8 cellular contexts compared by ENCODE assay signal in genomic region chr20:13784893-13785715, GRCh38. TPM values are rescaled to one million over a fixed set of nuclear protein-coding genes. Genes with fewer than 3 reads are reported as not detected.
DNase-seq lines count a peak whose midpoint lies in the region; ATAC-seq and TF ChIP-seq lines count a peak whose summit lies in the region.

ESF1 (minus strand) TSS chr20:13784919; CDS start chr20:13783140, 1,779 bp downstream.
NDUFAF5 (plus strand) TSS chr20:13785028; CDS start chr20:13785069, 41 bp downstream.

- H3K9me3 ChIP-seq in right lobe of liver, result no peaks in the 10 kb centered on the region

- peak in 37 of 56 donors; percentile 6 to 59 (median 33) for TF ChIP-seq CTCF in dorsolateral prefrontal cortex (IDR thresholded peaks at IDR 0.05 in 54 of 56, conservative IDR thresholded peaks at IDR 0.05 in 2 of 56; ENCODE audit: low read depth in 1 of 56, partially characterized antibody in 56 of 56)
- TF ChIP-seq CTCF in right lobe of liver (IDR thresholded peaks at IDR 0.05), result no peak

- peaks cover 42% of the 10 kb centered on the region for H3K36me3 Mint-ChIP-seq in activated CD4-positive, alpha-beta memory T cell treated with anti-CD3 and anti-CD28 coated beads for 36 hours

- H3K27ac Mint-ChIP-seq in activated CD4-positive, alpha-beta memory T cell treated with anti-CD3 and anti-CD28 coated beads for 36 hours, result peak within 1 kb of the TSS; percentile 93

- ATAC-seq in GM19438 (IDR thresholded peaks at IDR 0.05; ENCODE audit: low read depth, unreplicated experiment) (peak; percentile 92), HG03575 (IDR thresholded peaks at IDR 0.05; ENCODE audit: extremely low read depth, insufficient number of reproducible peaks, low FRiP score, unreplicated experiment) (peak; percentile 91), right lobe of liver (peak; percentile 92 to 98 (median 94))

- H3K9me3 Mint-ChIP-seq in activated CD4-positive, alpha-beta memory T cell treated with anti-CD3 and anti-CD28 coated beads for 36 hours, result no peaks in the 10 kb centered on the region

- peak within 1 kb of the TSS; percentile 20 to 95 (median 85) for H3K27ac ChIP-seq in dorsolateral prefrontal cortex
- peak within 1 kb of the TSS; percentile 78 to 98 (median 96) for H3K27ac ChIP-seq in right lobe of liver

- CTCF ChIA-PET in activated CD4-positive, alpha-beta memory T cell treated with anti-CD3 and anti-CD28 coated beads for 36 hours (lab: Charles Lee), result interaction anchor here (1.2 to 2.6 kb wide), 5 partner anchors 11 to 173 kb away, joined by 3 to 22 read pairs (median 4); no protein-coding TSS in a partner anchor

- DNase-seq in CD1c-positive myeloid dendritic cell (ENCODE audit: extremely low spot score) (peak; percentile 97), NCI-H82 treated with DMSO at 0.1 percent for 48 hours (lab: John Stamatoyannopoulos, UW; ENCODE audit: unreplicated experiment) (peak; percentile 94), dorsolateral prefrontal cortex (peak; percentile 91 to 99 (median 96)), right lobe of liver (peak; percentile 93 to 96 (median 96))
- peak; percentile 96 for DNase-seq in activated CD4-positive, alpha-beta memory T cell treated with anti-CD3 and anti-CD28 coated beads for 36 hours
- peak; percentile 85 to 93 for DNase-seq in stimulated activated CD4-positive, alpha-beta T cell treated with anti-CD3 and anti-CD28 coated beads, Interleukin-4, amount 100 ng/mL, for 4 hours

- POLR2A ChIA-PET in activated CD4-positive, alpha-beta memory T cell treated with anti-CD3 and anti-CD28 coated beads for 36 hours (lab: Charles Lee), result interaction anchor here (1.2 to 1.3 kb wide), 5 partner anchors 8 to 15 kb away, joined by 3 to 4 read pairs (median 3); no protein-coding TSS in a partner anchor

- H3K36me3 ChIP-seq in right lobe of liver, result peaks cover 0 to 30% (median under 1%) of the 10 kb centered on the region in 4 donors

- H3K4me3 Mint-ChIP-seq in activated CD4-positive, alpha-beta memory T cell treated with anti-CD3 and anti-CD28 coated beads for 36 hours, result peak within 1 kb of the TSS; percentile 91

- peaks cover 51% of the 10 kb centered on the region for H3K4me1 Mint-ChIP-seq in activated CD4-positive, alpha-beta memory T cell treated with anti-CD3 and anti-CD28 coated beads for 36 hours (ENCODE audit: low read depth)

- WGBS in right lobe of liver (ENCODE audit: insufficient coverage, low coverage, low lambda C conversion rate, missing lambda C conversion rate), result under 1% methylated on average over 15 of the region's 54 CpGs

- peak; percentile 71 for TF ChIP-seq POLR2A in right lobe of liver (IDR thresholded peaks at IDR 0.05)

- H3K4me1 ChIP-seq in right lobe of liver, result peaks cover 0 to 34% (median 13%) of the 10 kb centered on the region in 4 donors

- H3K27me3 ChIP-seq in dorsolateral prefrontal cortex (no peaks in the 10 kb centered on the region), right lobe of liver (no peaks in the 10 kb centered on the region)

- intact Hi-C loops in activated CD4-positive, alpha-beta memory T cell treated with anti-CD3 and anti-CD28 coated beads for 36 hours (cut with micrococcal nuclease), result loop anchor here (1.0 to 10.0 kb wide), 5 partner anchors 13 to 560 kb away; partner anchors contain the start of gene ISM1
- intact Hi-C loops in dorsolateral prefrontal cortex (cut with DNase I), result loop anchor here in 1 of 2 donors (5.0 kb wide), 1 partner anchor 148 kb away; the partner anchor contains the start of gene TASP1
- intact Hi-C loops in right lobe of liver (cut with DNase I), result no loop called here

- no peaks in the 10 kb centered on the region for H3K27me3 Mint-ChIP-seq in activated CD4-positive, alpha-beta memory T cell treated with anti-CD3 and anti-CD28 coated beads for 36 hours

- H3K4me3 ChIP-seq in dorsolateral prefrontal cortex, result peak within 1 kb of the TSS; percentile 59 to 100 (median 93)
- H3K4me3 ChIP-seq in right lobe of liver, result peak within 1 kb of the TSS; percentile 79 to 90 (median 89)

RNA-seq across cellular contexts. Expression of gene ESF1, which starts in this region (rescaled TPM):
- total RNA-seq in activated CD4-positive, alpha-beta memory T cell treated with anti-CD3 and anti-CD28 coated beads for 36 hours, result 10 to 100 TPM; 17.3 to 17.9 TPM
- total RNA-seq in dorsolateral prefrontal cortex (10 to 100 TPM; 13.5 to 23.8 (median 18.3) TPM), right lobe of liver (1 to 10 TPM; 4.4 to 8.9 (median 6.9) TPM)

RNA-seq across cellular contexts. Expression of gene NDUFAF5, which starts in this region (rescaled TPM):
- 10 to 100 TPM; 23.8 to 28.3 TPM for total RNA-seq in activated CD4-positive, alpha-beta memory T cell treated with anti-CD3 and anti-CD28 coated beads for 36 hours
- total RNA-seq in dorsolateral prefrontal cortex, result 10 to 100 TPM; 29.6 to 79.6 (median 49.3) TPM
- 10 to 100 TPM in 5 of 6 experiments, 1 to 10 TPM in 1; 9.8 to 15.9 (median 11.7) TPM for total RNA-seq in right lobe of liver

Comparison
In these comparisons a context has a peak if more than half of its experiments do, and no peak if none do; other contexts are left out.
1. Peak in every context shown above with its lines: DNase-seq, ATAC-seq, H3K4me3 ChIP-seq and H3K27ac ChIP-seq.
2. CTCF ChIP-seq: peak in dorsolateral prefrontal cortex (37 of 56); none in right lobe of liver (0 of 4).